ENCODE assay signal across 9 cellular contexts in the genomic region with DNA sequence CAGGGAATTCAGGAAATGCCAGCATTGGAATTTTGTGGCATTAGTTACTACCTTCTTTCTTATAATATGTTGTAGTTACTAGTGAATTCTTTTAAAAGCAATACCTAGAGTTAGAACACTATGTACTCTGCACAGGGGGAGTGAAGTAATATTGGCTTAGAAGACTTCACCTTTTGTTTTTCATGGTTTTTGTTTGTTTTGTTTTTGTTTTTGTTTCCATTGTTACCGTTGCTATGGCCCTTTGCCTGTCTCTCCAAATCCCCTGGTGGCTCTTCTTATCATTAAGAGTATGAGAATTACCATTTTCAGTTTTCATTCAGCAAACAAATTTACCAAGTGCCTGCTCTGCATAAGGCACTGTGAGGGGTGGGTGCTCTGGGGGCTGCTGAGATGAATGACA.
DNase-seq lines count a peak whose midpoint lies in the region; ATAC-seq and TF ChIP-seq lines count a peak whose summit lies in the region.
"Had no signal": no experiment of that assay in that cellular context is flagged by ENCODE, and none has a peak within 500 bp of the region (broad histone marks: within the 10 kb centered on the region; RNA-seq: fewer than 3 reads in every experiment).

No MANE protein-coding gene starts in this region.

- intact Hi-C loops in vagina (cut with DNase I): no loop called here

- ATAC-seq in GM19351 (IDR thresholded peaks at IDR 0.05; ENCODE audit: unreplicated experiment) (peak; percentile 54), left lobe of liver (no peak)

- H3K27ac ChIP-seq in neural progenitor cell: no peak overlapping the region
- no peak overlapping the region for H3K27ac ChIP-seq in vagina
- no peak overlapping the region for H3K27ac ChIP-seq in SJCRH30
- H3K27ac ChIP-seq: WERI-Rb-1 had no signal

- H3K9me3 Mint-ChIP-seq in IgD-negative memory B cell (no peaks in the 10 kb centered on the region), neural progenitor cell (no peaks in the 10 kb centered on the region)

- no peak overlapping the region for H3K4me2 ChIP-seq in neural progenitor cell

- no peaks in the 10 kb centered on the region for H3K79me2 ChIP-seq in neural progenitor cell (ENCODE audit: low read depth)

- H3K27ac Mint-ChIP-seq in IgD-negative memory B cell: peak overlapping the region in 2 of 3 donors; percentile 21 to 65
- peak overlapping the region; percentile 69 for H3K27ac Mint-ChIP-seq in neural progenitor cell

- H4K20me1 ChIP-seq in neural progenitor cell (ENCODE audit: low read depth): peaks cover 16% of the 10 kb centered on the region

- no peaks in the 10 kb centered on the region for H3F3A ChIP-seq in neural progenitor cell (ENCODE audit: low read depth)

- H3K4me3 Mint-ChIP-seq in IgD-negative memory B cell: peak overlapping the region in 2 of 4 donors; percentile 6 to 20
- no peak overlapping the region for H3K4me3 Mint-ChIP-seq in neural progenitor cell

- TF ChIP-seq POLR2A in vagina (IDR thresholded peaks at IDR 0.05): no peak

- H2AFZ ChIP-seq in neural progenitor cell (replicated peaks): no peak overlapping the region

- H3K4me1 ChIP-seq in neural progenitor cell (peaks cover 9% of the 10 kb centered on the region), vagina (no peaks in the 10 kb centered on the region), SJCRH30 (no peaks in the 10 kb centered on the region)

- H3K4me3 ChIP-seq in neural progenitor cell (no peak overlapping the region), vagina (no peak overlapping the region), SJCRH30 (no peak overlapping the region)

- H3K27me3 Mint-ChIP-seq in IgD-negative memory B cell: no peaks in the 10 kb centered on the region
- peaks cover 3% of the 10 kb centered on the region for H3K27me3 Mint-ChIP-seq in neural progenitor cell (ENCODE audit: insufficient read depth, low read depth)

- H3K9me3 ChIP-seq in neural progenitor cell (ENCODE audit: low read depth) (no peaks in the 10 kb centered on the region), vagina (no peaks in the 10 kb centered on the region), SJCRH30 (replicated peaks) (no peaks in the 10 kb centered on the region)

- H3K27me3 ChIP-seq in neural progenitor cell (no peaks in the 10 kb centered on the region), vagina (no peaks in the 10 kb centered on the region), SJCRH30 (no peaks in the 10 kb centered on the region)

- no peak overlapping the region for H3K9ac ChIP-seq in neural progenitor cell

- H3K36me3 Mint-ChIP-seq in IgD-negative memory B cell (peaks cover 10% of the 10 kb centered on the region), neural progenitor cell (peaks cover 15% of the 10 kb centered on the region)

- DNase-seq in dermis blood vessel endothelial cell (peak; percentile 58), neural progenitor cell (ENCODE audit: low spot score) (peak; percentile 43), left lobe of liver (ENCODE audit: low spot score) (no peak), vagina (ENCODE audit: extremely low spot score in 2 of 2) (no peak), SJCRH30 (no peak)
- DNase-seq: IMR-90, WERI-Rb-1 had no signal

- H3K36me3 ChIP-seq in neural progenitor cell: no peaks in the 10 kb centered on the region
- peaks cover 0 to 23% of the 10 kb centered on the region in 2 donors for H3K36me3 ChIP-seq in vagina
- H3K36me3 ChIP-seq in SJCRH30: no peaks in the 10 kb centered on the region

- TF ChIP-seq CTCF in neural progenitor cell (IDR thresholded peaks at IDR 0.05) (no peak), vagina (IDR thresholded peaks at IDR 0.05) (no peak)

- H3K4me1 Mint-ChIP-seq in IgD-negative memory B cell: peaks cover 13 to 21% (median 15%) of the 10 kb centered on the region in 3 donors
- H3K4me1 Mint-ChIP-seq in neural progenitor cell: peaks cover 12% of the 10 kb centered on the region

Comparison
In these comparisons a context has a peak if more than half of its experiments do, and no peak if none do; other contexts are left out.
1. DNase-seq: peak in dermis blood vessel endothelial cell (single experiment) and neural progenitor cell (single experiment); none in left lobe of liver (single experiment), vagina (0 of 2) and SJCRH30 (0 of 2).